ENCODE assay signal across 11 cellular contexts in the genomic region with DNA sequence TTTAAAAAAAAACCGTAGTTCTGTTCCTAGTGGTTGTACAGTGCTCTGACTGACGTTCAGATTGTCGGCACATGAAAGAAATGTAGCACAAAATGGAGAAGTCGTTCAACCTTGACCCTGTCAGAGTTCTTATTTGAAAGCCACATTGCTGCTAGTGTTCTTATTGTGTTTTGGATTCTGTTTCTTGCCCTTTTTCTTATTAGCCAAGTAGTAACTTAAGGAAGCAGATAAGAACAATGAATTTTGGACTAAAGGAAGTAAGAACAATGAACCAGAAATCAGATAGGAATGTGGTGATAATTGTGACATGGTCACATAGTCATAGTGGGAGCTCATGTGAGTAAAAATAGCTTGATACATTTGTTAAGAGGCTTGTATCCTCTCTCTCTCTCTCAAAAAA. TPM values are rescaled to one million over a fixed set of nuclear protein-coding genes. Genes with fewer than 3 reads are reported as not detected.
DNase-seq lines count a peak whose midpoint lies in the region; ATAC-seq and TF ChIP-seq lines count a peak whose summit lies in the region.
"Had no signal": no experiment of that assay in that cellular context is flagged by ENCODE, and none has a peak within 500 bp of the region (broad histone marks: within the 10 kb centered on the region; RNA-seq: fewer than 3 reads in every experiment).

No MANE protein-coding gene starts in this region.

- H3K27ac ChIP-seq in OCI-LY1 (ENCODE audit: low read depth, low read length, poor library complexity, severe bottlenecking) (peak overlapping the region; percentile 78), esophagus squamous epithelium (peak overlapping the region in 3 of 4 donors; percentile 32 to 80 (median 56))
- H3K27ac ChIP-seq in naive thymus-derived CD4-positive, alpha-beta T cell (ENCODE audit: low read depth, low read length) = no peak overlapping the region

- no peaks in the 10 kb centered on the region for H3K27me3 Mint-ChIP-seq in naive thymus-derived CD4-positive, alpha-beta T cell
- H3K27me3 Mint-ChIP-seq: activated CD4-positive, alpha-beta memory T cell treated with anti-CD3 and anti-CD28 coated beads, Interleukin-2, amount 10 ng/mL, durations not matched to agents 7 days and 5 days had no signal

- no peaks in the 10 kb centered on the region for H4K20me1 ChIP-seq in OCI-LY1 (ENCODE audit: insufficient read depth, low read length)

- no peaks in the 10 kb centered on the region for H3K9me2 ChIP-seq in OCI-LY1 (ENCODE audit: low read depth, low read length)

- no peak for TF ChIP-seq POLR2A in esophagus squamous epithelium (IDR thresholded peaks at IDR 0.05)

- H3K36me3 Mint-ChIP-seq in naive thymus-derived CD4-positive, alpha-beta T cell = peaks cover 5 to 46% (median 27%) of the 10 kb centered on the region in 5 donors

- H3K79me2 ChIP-seq in OCI-LY1 (ENCODE audit: insufficient read depth, low read length) = no peaks in the 10 kb centered on the region

- H3K36me3 ChIP-seq in OCI-LY1 (ENCODE audit: insufficient read depth, low read length) = peaks cover 65% of the 10 kb centered on the region
- H3K36me3 ChIP-seq in esophagus squamous epithelium = peaks cover 0 to 72% (median 8%) of the 10 kb centered on the region in 3 donors
- peaks cover 0 to 46% (median 7%) of the 10 kb centered on the region in 3 experiments for H3K36me3 ChIP-seq in naive thymus-derived CD4-positive, alpha-beta T cell (ENCODE audit: control insufficient read depth in 2 of 3, insufficient read depth in 3 of 3, low read length in 3 of 3)

- H3K4me3 ChIP-seq in OCI-LY1 (ENCODE audit: low read depth, low read length, poor library complexity, severe bottlenecking) (no peak overlapping the region), esophagus squamous epithelium (no peak overlapping the region)
- H3K4me3 ChIP-seq in naive thymus-derived CD4-positive, alpha-beta T cell (ENCODE audit: low read length) = no peak overlapping the region
- H3K4me3 ChIP-seq: lung had no signal

- peak overlapping the region; percentile 36; the same call in 1 of the 2 replicates for H3K4me2 ChIP-seq in OCI-LY1 (ENCODE audit: low read length)

- WGBS in esophagus squamous epithelium, 2 donors = 61 to 69% methylated on average over 4 of the region's 4 CpGs

- H3K27ac Mint-ChIP-seq in naive thymus-derived CD4-positive, alpha-beta T cell = peak overlapping the region in 6 of 9 donors; percentile 6 to 55 (median 34)
- H3K27ac Mint-ChIP-seq: activated CD4-positive, alpha-beta memory T cell treated with anti-CD3 and anti-CD28 coated beads, Interleukin-2, amount 10 ng/mL, durations not matched to agents 7 days and 5 days had no signal

- H3K4me1 Mint-ChIP-seq in naive thymus-derived CD4-positive, alpha-beta T cell = peaks cover 0 to 32% (median 20%) of the 10 kb centered on the region in 7 donors

- no peak overlapping the region for H3K4me3 Mint-ChIP-seq in naive thymus-derived CD4-positive, alpha-beta T cell
- H3K4me3 Mint-ChIP-seq: activated CD4-positive, alpha-beta memory T cell treated with anti-CD3 and anti-CD28 coated beads, Interleukin-2, amount 10 ng/mL, durations not matched to agents 7 days and 5 days had no signal

- H3K4me1 ChIP-seq in OCI-LY1 (ENCODE audit: insufficient read depth, low read length, severe bottlenecking) (peaks cover 43% of the 10 kb centered on the region), esophagus squamous epithelium (peaks cover 0 to 49% (median 13%) of the 10 kb centered on the region in 3 donors)
- H3K4me1 ChIP-seq in naive thymus-derived CD4-positive, alpha-beta T cell (ENCODE audit: control insufficient read depth in 2 of 2, insufficient read depth in 2 of 2, low read length in 2 of 2) = peaks cover 0 to 5% of the 10 kb centered on the region in 2 donors

- DNase-seq in GM04503 (ENCODE audit: low read depth) (peak; percentile 44), esophagus squamous epithelium (lab: John Stamatoyannopoulos, UW) (no peak), NCI-H510A (lab: John Stamatoyannopoulos, UW) (no peak), cerebellar nuclear complex (lab: John Stamatoyannopoulos, UW) (no peak), DMS114 treated with DMSO at 0.1 percent for 48 hours (lab: John Stamatoyannopoulos, UW; ENCODE audit: unreplicated experiment) (no peak), NCI-H1092 treated with DMSO at 0.1 percent for 48 hours (lab: John Stamatoyannopoulos, UW) (no peak)
- DNase-seq in naive thymus-derived CD4-positive, alpha-beta T cell = no peak
- DNase-seq: activated CD4-positive, alpha-beta memory T cell treated with anti-CD3 and anti-CD28 coated beads, Interleukin-2, amount 10 ng/mL, durations not matched to agents 7 days and 5 days; NCI-H510A treated with DMSO at 0.1 percent for 48 hours had no signal

- TF ChIP-seq CTCF in OCI-LY1 (IDR thresholded peaks at IDR 0.05; ENCODE audit: low read length) (no peak), esophagus squamous epithelium (IDR thresholded peaks at IDR 0.05) (no peak)

- intact Hi-C loops in esophagus squamous epithelium (cut with DNase I) = no loop called here
- intact Hi-C loops in naive thymus-derived CD4-positive, alpha-beta T cell (cut with micrococcal nuclease) = no loop called here

- POLR2A ChIA-PET in naive thymus-derived CD4-positive, alpha-beta T cell (lab: Charles Lee) = no interaction called here

- ATAC-seq in naive thymus-derived CD4-positive, alpha-beta T cell = no peak

- H3K27me3 ChIP-seq in OCI-LY1 (ENCODE audit: insufficient read depth, low read length) (no peaks in the 10 kb centered on the region), esophagus squamous epithelium (no peaks in the 10 kb centered on the region)
- H3K27me3 ChIP-seq in naive thymus-derived CD4-positive, alpha-beta T cell (ENCODE audit: control insufficient read depth in 2 of 2, insufficient read depth in 2 of 2, low read length in 2 of 2) = no peaks in the 10 kb centered on the region

- H3K9ac ChIP-seq in OCI-LY1 (ENCODE audit: low read length) = peak overlapping the region; percentile 48; the same call in 1 of the 2 replicates

- H3K9me3 ChIP-seq in OCI-LY1 (ENCODE audit: low read length) = no peaks in the 10 kb centered on the region
- no peaks in the 10 kb centered on the region for H3K9me3 ChIP-seq in esophagus squamous epithelium
- H3K9me3 ChIP-seq in naive thymus-derived CD4-positive, alpha-beta T cell (ENCODE audit: control insufficient read depth in 2 of 3, low read length in 3 of 3) = no peaks in the 10 kb centered on the region

- no peak overlapping the region for H2AFZ ChIP-seq in OCI-LY1 (ENCODE audit: low read length)

- peaks cover 0 to 7% (median 0%) of the 10 kb centered on the region in 11 donors for H3K9me3 Mint-ChIP-seq in naive thymus-derived CD4-positive, alpha-beta T cell
- H3K9me3 Mint-ChIP-seq: activated CD4-positive, alpha-beta memory T cell treated with anti-CD3 and anti-CD28 coated beads, Interleukin-2, amount 10 ng/mL, durations not matched to agents 7 days and 5 days had no signal

- CTCF ChIA-PET in naive thymus-derived CD4-positive, alpha-beta T cell (lab: Charles Lee) = interaction anchor here (0.6 to 1.4 kb wide), 4 partner anchors 9 to 130 kb away, joined by 3 to 7 read pairs (median 4); no protein-coding TSS in a partner anchor

- no peaks in the 10 kb centered on the region for H3F3A ChIP-seq in OCI-LY1 (ENCODE audit: insufficient read depth, low read length)

RNA-seq across cellular contexts. Expression of gene RPIA, which starts 45.9 kb away (rescaled TPM):
- total RNA-seq in esophagus squamous epithelium = 10 to 100 TPM in 2 of 4 donors, 1 to 10 TPM in 2; 6.5 to 17.6 (median 11.0) TPM
- total RNA-seq in naive thymus-derived CD4-positive, alpha-beta T cell = 10 to 100 TPM; 16.4 to 38.4 (median 23.1) TPM
- polyA plus RNA-seq in naive thymus-derived CD4-positive, alpha-beta T cell = 10 to 100 TPM; 60.2 to 65.3 TPM
